9 cellular contexts compared by ENCODE assay signal in the genomic region with DNA sequence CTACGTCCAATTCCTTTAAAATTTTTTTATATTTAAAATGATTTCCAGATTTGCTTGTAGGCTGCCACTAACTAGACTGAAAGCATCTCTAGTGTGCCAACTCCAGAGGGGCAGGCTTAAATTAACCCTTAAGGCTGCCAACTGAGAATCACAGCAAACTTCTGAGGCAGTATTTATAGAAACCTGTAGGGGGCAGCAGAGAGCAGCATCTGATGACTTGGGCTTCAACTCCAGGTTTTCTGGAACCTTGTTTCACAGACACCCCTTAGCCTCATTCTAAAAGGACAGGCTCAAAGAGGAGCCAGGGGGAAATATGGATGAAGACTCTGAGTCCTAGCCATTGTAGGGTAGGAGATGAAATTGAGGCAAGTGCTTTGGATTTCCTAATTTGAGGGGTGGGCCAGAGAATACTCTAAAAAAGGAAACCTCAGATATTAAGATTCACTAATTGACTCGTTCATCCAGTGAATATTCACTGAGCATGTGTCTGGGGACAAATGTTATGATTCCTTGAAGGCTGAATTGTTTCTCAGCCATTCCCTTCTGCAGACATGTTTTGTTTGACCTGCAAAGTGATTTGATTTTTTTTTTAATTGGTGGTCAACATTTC.
DNase-seq lines count a peak whose midpoint lies in the region; ATAC-seq and TF ChIP-seq lines count a peak whose summit lies in the region.
"Had no signal": no experiment of that assay in that cellular context is flagged by ENCODE, and none has a peak within 500 bp of the region (broad histone marks: within the 10 kb centered on the region; RNA-seq: fewer than 3 reads in every experiment).

No MANE protein-coding gene starts in this region.

- peak; percentile 61 for ATAC-seq in HG03159 (IDR thresholded peaks at IDR 0.05; ENCODE audit: unreplicated experiment)
- ATAC-seq in lung (ENCODE audit: insufficient read depth, low FRiP score) = peak; percentile 27
- ATAC-seq in HG03432 (IDR thresholded peaks at IDR 0.05; ENCODE audit: unreplicated experiment) = no peak
- ATAC-seq in HG02798 (IDR thresholded peaks at IDR 0.05; ENCODE audit: poor library complexity, unreplicated experiment) = no peak
- ATAC-seq: activated naive CD4-positive, alpha-beta T cell treated with anti-CD3 and anti-CD28 coated beads, Interleukin-2, amount 50 U/mL, for 72 hours had no signal

- TF ChIP-seq CTCF in lung (IDR thresholded peaks at IDR 0.05; ENCODE audit: control extremely low read depth, extremely low read depth) = peak; percentile 65

- no peaks in the 10 kb centered on the region for H3K27me3 ChIP-seq in lung (ENCODE audit: control insufficient read depth, insufficient read depth)

- H3K9me3 ChIP-seq in lung (ENCODE audit: control insufficient read depth in 2 of 2, insufficient read depth in 1 of 2, low read length in 1 of 2) = no peaks in the 10 kb centered on the region

- 38 to 41% methylated on average over 2 of the region's 2 CpGs for WGBS in lung, 2 donors

- H3K27ac ChIP-seq in lung (ENCODE audit: low read depth in 1 of 2, low read length in 1 of 2) = no peak overlapping the region

- H3K36me3 ChIP-seq in lung (ENCODE audit: control insufficient read depth in 2 of 2, insufficient read depth in 2 of 2, low read length in 2 of 2) = no peaks in the 10 kb centered on the region

- DNase-seq in NCI-H82 (lab: John Stamatoyannopoulos, UW) (peak; percentile 80), NCI-H82 treated with DMSO at 0.1 percent for 48 hours (lab: John Stamatoyannopoulos, UW; ENCODE audit: unreplicated experiment) (no peak), OCI-M1 (lab: John Stamatoyannopoulos, UW) (peak; percentile 58), dedifferentiated amniotic fluid mesenchymal stem cell (ENCODE audit: extremely low spot score) (peak; percentile 20), lung (ENCODE audit: low spot score) (peak; percentile 38)

- H3K4me1 ChIP-seq in lung (ENCODE audit: control insufficient read depth in 2 of 2, insufficient read depth in 2 of 2, low read length in 2 of 2) = peaks cover 2 to 5% of the 10 kb centered on the region in 2 donors

- no peak overlapping the region for H3K4me3 ChIP-seq in lung

Comparison
In these comparisons a context has a peak if more than half of its experiments do, and no peak if none do; other contexts are left out.
1. ATAC-seq: peak in HG03159 (single experiment) and lung (single experiment); none in HG03432 (single experiment) and HG02798 (single experiment).